In the genomic region with DNA sequence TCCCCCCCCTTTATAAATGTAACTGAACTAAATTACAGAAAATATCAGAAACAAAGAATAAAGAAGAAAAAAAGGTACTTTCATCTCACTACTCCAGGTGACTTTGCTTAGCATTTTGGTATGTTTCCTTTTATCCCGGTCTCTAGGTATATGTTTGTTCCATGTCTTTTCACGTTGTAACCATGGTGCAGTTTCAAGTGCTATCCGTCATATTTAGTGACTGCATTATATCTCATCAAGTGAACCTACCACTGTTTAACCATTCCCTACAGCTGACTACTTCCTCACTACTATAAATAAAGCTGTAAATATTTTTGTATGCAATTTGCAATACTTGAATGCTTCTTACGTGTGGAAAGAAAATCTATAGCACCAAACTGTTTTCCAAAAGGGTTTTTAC, we compare ENCODE assay signal across 1 cellular context.
A peak's percentile ranks its signal among the peaks of the same experiment; 100 is the strongest.
TF ChIP-seq lines count a peak whose summit lies in the region.

No MANE protein-coding gene starts in this region.

TF ChIP-seq in HEK293, 187 proteins besides CTCF, POLR2A, EP300 and RAD21 (continued from another document):
- TF ChIP-seq OSR2 (tag by site-specific recombination; IDR thresholded peaks at IDR 0.05), result peak; percentile 53; the same call in 1 of the 2 replicates
- no peak for TF ChIP-seq ZNF132 (tag by site-specific recombination; IDR thresholded peaks at IDR 0.05; ENCODE audit: borderline replicate concordance)
- TF ChIP-seq ZNF548 (tag by site-specific recombination; IDR thresholded peaks at IDR 0.05), result no peak
- no peak for TF ChIP-seq KLF1 (tag by site-specific recombination; IDR thresholded peaks at IDR 0.05)
- no peak for TF ChIP-seq MEIS1 (CRISPR knock-in tag; IDR thresholded peaks at IDR 0.05; ENCODE audit: borderline replicate concordance)
- TF ChIP-seq ZNF202 (tag by site-specific recombination; IDR thresholded peaks at IDR 0.05; ENCODE audit: borderline replicate concordance), result no peak
- TF ChIP-seq ZNF544 (tag by site-specific recombination; IDR thresholded peaks at IDR 0.05), result no peak
- no peak for TF ChIP-seq TCF7L2 (IDR thresholded peaks at IDR 0.05; ENCODE audit: borderline replicate concordance, low read depth, low read length)
- TF ChIP-seq, protein P1, sequence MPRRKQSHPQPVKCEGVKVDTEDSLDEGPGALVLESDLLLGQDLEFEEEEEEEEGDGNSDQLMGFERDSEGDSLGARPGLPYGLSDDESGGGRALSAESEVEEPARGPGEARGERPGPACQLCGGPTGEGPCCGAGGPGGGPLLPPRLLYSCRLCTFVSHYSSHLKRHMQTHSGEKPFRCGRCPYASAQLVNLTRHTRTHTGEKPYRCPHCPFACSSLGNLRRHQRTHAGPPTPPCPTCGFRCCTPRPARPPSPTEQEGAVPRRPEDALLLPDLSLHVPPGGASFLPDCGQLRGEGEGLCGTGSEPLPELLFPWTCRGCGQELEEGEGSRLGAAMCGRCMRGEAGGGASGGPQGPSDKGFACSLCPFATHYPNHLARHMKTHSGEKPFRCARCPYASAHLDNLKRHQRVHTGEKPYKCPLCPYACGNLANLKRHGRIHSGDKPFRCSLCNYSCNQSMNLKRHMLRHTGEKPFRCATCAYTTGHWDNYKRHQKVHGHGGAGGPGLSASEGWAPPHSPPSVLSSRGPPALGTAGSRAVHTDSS (tag by site-specific recombination; IDR thresholded peaks at IDR 0.05), result no peak
